Comparison of ENCODE assay signal across 28 cellular contexts in the genomic region with DNA sequence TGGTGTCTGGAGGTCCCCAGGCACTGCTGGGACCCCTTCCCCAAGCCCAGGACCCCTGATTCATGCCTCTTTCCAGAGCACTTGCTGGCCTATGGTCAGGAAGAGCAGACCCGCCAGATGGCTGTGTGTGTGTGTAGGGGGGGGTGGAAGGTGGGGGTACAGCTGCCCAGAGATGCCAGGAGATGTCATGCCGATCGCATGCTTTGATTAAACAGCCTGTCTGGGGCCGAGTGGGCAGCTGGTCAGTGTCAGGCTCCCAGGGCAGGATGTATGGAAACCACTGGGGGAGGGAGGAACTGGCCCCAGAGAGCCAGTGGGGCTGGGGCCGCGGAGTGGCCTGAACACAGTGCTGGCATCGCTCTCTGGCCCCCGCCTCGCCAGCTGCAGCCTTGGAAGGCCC. TPM values are rescaled to one million over a fixed set of nuclear protein-coding genes. Genes with fewer than 3 reads are reported as not detected.
DNase-seq lines count a peak whose midpoint lies in the region; ATAC-seq and TF ChIP-seq lines count a peak whose summit lies in the region.
"Had no signal": no experiment of that assay in that cellular context is flagged by ENCODE, and none has a peak within 500 bp of the region (broad histone marks: within the 10 kb centered on the region; RNA-seq: fewer than 3 reads in every experiment).

No MANE protein-coding gene starts in this region.

- H2BK20ac ChIP-seq in IMR-90 (ENCODE audit: low read depth, low read length), result no peak overlapping the region

- TF ChIP-seq CTCF in IMR-90 (conservative IDR thresholded peaks at IDR 0.05; ENCODE audit: low read depth, low read length) (no peak), adrenal gland (IDR thresholded peaks at IDR 0.05) (no peak), suprapubic skin (IDR thresholded peaks at IDR 0.05) (no peak), natural killer cell (IDR thresholded peaks at IDR 0.05) (no peak)

- H3K18ac ChIP-seq in IMR-90 (ENCODE audit: low read depth, low read length) (no peak overlapping the region), neuronal stem cell (ENCODE audit: low read length) (peak overlapping the region; percentile 57)

- H2BK12ac ChIP-seq in neuronal stem cell (ENCODE audit: low read length), result no peak overlapping the region

- H3K27me3 ChIP-seq in IMR-90 (ENCODE audit: control insufficient read depth, insufficient read depth, low read length) (no peaks in the 10 kb centered on the region), adrenal gland (no peaks in the 10 kb centered on the region), neuronal stem cell (ENCODE audit: control insufficient read depth in 3 of 3, insufficient read depth in 3 of 3, low read depth in 1 of 3, low read length in 3 of 3) (no peaks in the 10 kb centered on the region), suprapubic skin (no peaks in the 10 kb centered on the region)
- H3K27me3 ChIP-seq: breast epithelium, gastroesophageal sphincter, pancreas, upper lobe of left lung had no signal

- peaks cover 5% of the 10 kb centered on the region; the same call in 1 of the 2 replicates for H3K36me3 ChIP-seq in IMR-90 (ENCODE audit: control insufficient read depth, insufficient read depth, low read length)
- H3K36me3 ChIP-seq in adrenal gland (replicated peaks in 1 of 2), result no peaks in the 10 kb centered on the region
- H3K36me3 ChIP-seq in neuronal stem cell (replicated peaks in 1 of 2; ENCODE audit: control insufficient read depth in 2 of 2, insufficient read depth in 2 of 2, low read length in 2 of 2), result no peaks in the 10 kb centered on the region
- no peaks in the 10 kb centered on the region for H3K36me3 ChIP-seq in suprapubic skin
- H3K36me3 ChIP-seq: breast epithelium, gastroesophageal sphincter, HAP-1, pancreas had no signal

- H3K27ac Mint-ChIP-seq in natural killer cell, result no peak overlapping the region
- H3K27ac Mint-ChIP-seq: activated CD4-positive, alpha-beta T cell treated with anti-CD3 and anti-CD28 coated beads for 36 hours; activated CD8-positive, alpha-beta T cell treated with anti-CD3 and anti-CD28 coated beads for 36 hours; activated T-helper 17 cell treated with anti-CD3 and anti-CD28 coated beads, Interleukin-2, amount 50 U/mL, for 72 hours; CD4-positive, alpha-beta T cell; nephron had no signal

- POLR2A ChIA-PET in IMR-90 (lab: Charles Lee; ENCODE audit: unreplicated experiment), result interaction anchor here (0.5 kb wide), 1 partner anchor 33 kb away, joined by 4 read pairs; no protein-coding TSS in a partner anchor

- H3K9ac ChIP-seq in IMR-90 (ENCODE audit: low read depth, low read length) (no peak overlapping the region), neuronal stem cell (ENCODE audit: low read depth, low read length, poor library complexity) (peak overlapping the region; percentile 81)

- CTCF ChIA-PET in IMR-90 (lab: Yijun Ruan, JAX), result interaction anchor here (1.0 kb wide), 1 partner anchor 179 kb away, joined by 3 read pairs; no protein-coding TSS in a partner anchor

- in situ Hi-C loops in IMR-90 (cut with MboI; ENCODE audit: low sequenced_read_pairs), result no loop called here

- H3K4me2 ChIP-seq in IMR-90 (ENCODE audit: low read depth, low read length) (no peak overlapping the region; the same call in 1 of the 2 replicates), neuronal stem cell (ENCODE audit: insufficient read depth, low read length, poor library complexity, severe bottlenecking) (no peak overlapping the region)

- dilution Hi-C loops in IMR-90 (cut with HindIII; ENCODE audit: low sequenced_read_pairs, unreplicated experiment), result no loop called here

- no peak overlapping the region for H3K23ac ChIP-seq in IMR-90 (ENCODE audit: low read depth, low read length)
- H3K23ac ChIP-seq in neuronal stem cell (ENCODE audit: low read depth, low read length, poor library complexity), result no peak overlapping the region

- no peak overlapping the region for H3K14ac ChIP-seq in IMR-90 (replicated peaks; ENCODE audit: low read depth, low read length)
- H3K14ac ChIP-seq in neuronal stem cell (ENCODE audit: low read length), result peak overlapping the region; percentile 72

- H3K79me1 ChIP-seq in IMR-90 (ENCODE audit: low read depth in 1 of 2, low read length in 2 of 2) (peaks cover 31 to 94% of the 10 kb centered on the region in 2 experiments), neuronal stem cell (ENCODE audit: low read depth, low read length) (peaks cover 60% of the 10 kb centered on the region)

- H2BK5ac ChIP-seq in IMR-90 (ENCODE audit: low read depth, low read length, poor library complexity, severe bottlenecking) (no peak overlapping the region), neuronal stem cell (ENCODE audit: low read length) (no peak overlapping the region)

- H3K4me3 Mint-ChIP-seq in natural killer cell, result no peak overlapping the region
- H3K4me3 Mint-ChIP-seq: activated CD4-positive, alpha-beta T cell treated with anti-CD3 and anti-CD28 coated beads for 36 hours; activated CD8-positive, alpha-beta T cell treated with anti-CD3 and anti-CD28 coated beads for 36 hours; activated T-helper 17 cell treated with anti-CD3 and anti-CD28 coated beads, Interleukin-2, amount 50 U/mL, for 72 hours; CD4-positive, alpha-beta T cell; nephron had no signal

- H3K4ac ChIP-seq in IMR-90 (ENCODE audit: low read depth, low read length), result no peak overlapping the region
- no peak overlapping the region for H3K4ac ChIP-seq in neuronal stem cell (ENCODE audit: low read length)

- H4K20me1 ChIP-seq in IMR-90 (ENCODE audit: insufficient read depth, low read length), result peaks cover 100% of the 10 kb centered on the region

- intact Hi-C loops in IMR-90 (cut with micrococcal nuclease) (no loop called here), adrenal gland (cut with DNase I) (no loop called here), natural killer cell (cut with micrococcal nuclease) (no loop called here)

- BruUV-seq in IMR-90 (replicated peaks; lab: Mats Ljungman, UMichigan), result no TSS peak

- no peak for TF ChIP-seq EP300 in suprapubic skin (IDR thresholded peaks at IDR 0.05)

- H2AK5ac ChIP-seq in IMR-90 (ENCODE audit: low read depth, low read length) (no peak overlapping the region), neuronal stem cell (ENCODE audit: low read depth, low read length) (no peak overlapping the region)

- H3K4me1 Mint-ChIP-seq in natural killer cell, result peaks cover under 1 to 22% of the 10 kb centered on the region in 2 donors
- H3K4me1 Mint-ChIP-seq: activated CD4-positive, alpha-beta T cell treated with anti-CD3 and anti-CD28 coated beads for 36 hours; activated T-helper 17 cell treated with anti-CD3 and anti-CD28 coated beads, Interleukin-2, amount 50 U/mL, for 72 hours had no signal

- H3K27me3 Mint-ChIP-seq in natural killer cell (ENCODE audit: low read depth in 2 of 2), result no peaks in the 10 kb centered on the region
- H3K27me3 Mint-ChIP-seq: activated CD4-positive, alpha-beta T cell treated with anti-CD3 and anti-CD28 coated beads for 36 hours; activated CD8-positive, alpha-beta T cell treated with anti-CD3 and anti-CD28 coated beads for 36 hours; activated T-helper 17 cell treated with anti-CD3 and anti-CD28 coated beads, Interleukin-2, amount 50 U/mL, for 72 hours; CD4-positive, alpha-beta T cell had no signal

- TF ChIP-seq RAD21 in IMR-90 (IDR thresholded peaks at IDR 0.05; ENCODE audit: low read length), result no peak

- H2AFZ ChIP-seq in IMR-90 (replicated peaks; ENCODE audit: low read length, poor library complexity) (no peak overlapping the region), neuronal stem cell (ENCODE audit: low read length) (no peak overlapping the region)

- H3K27ac ChIP-seq in IMR-90 (ENCODE audit: insufficient read depth, low read length) (no peak overlapping the region), adrenal gland (peak overlapping the region in 3 of 5 donors; percentile 16 to 71 (median 54)), neuronal stem cell (replicated peaks; ENCODE audit: low read length) (no peak overlapping the region), suprapubic skin (peak overlapping the region; percentile 13)
- H3K27ac ChIP-seq: pancreas, upper lobe of left lung had no signal

- H3K9me3 ChIP-seq in IMR-90 (ENCODE audit: control insufficient read depth, insufficient read depth, low read length), result no peaks in the 10 kb centered on the region
- H3K9me3 ChIP-seq in adrenal gland (replicated peaks in 1 of 3), result no peaks in the 10 kb centered on the region
- H3K9me3 ChIP-seq in neuronal stem cell (replicated peaks in 1 of 2; ENCODE audit: control insufficient read depth in 2 of 2, insufficient read depth in 1 of 2, low read depth in 1 of 2, low read length in 2 of 2), result no peaks in the 10 kb centered on the region
- H3K9me3 ChIP-seq in suprapubic skin, result no peaks in the 10 kb centered on the region
- H3K9me3 ChIP-seq: breast epithelium, gastroesophageal sphincter, HAP-1, pancreas, upper lobe of left lung had no signal

- H2BK15ac ChIP-seq in IMR-90 (ENCODE audit: low read depth, low read length) (no peak overlapping the region), neuronal stem cell (ENCODE audit: low read length) (no peak overlapping the region)

- H3K36me3 Mint-ChIP-seq in natural killer cell, result no peaks in the 10 kb centered on the region

- H2AK9ac ChIP-seq in IMR-90 (replicated peaks; ENCODE audit: low read depth, low read length, poor library complexity), result no peak overlapping the region

- H4K8ac ChIP-seq in IMR-90 (ENCODE audit: low read depth in 2 of 2, low read length in 2 of 2), result no peak overlapping the region
- H4K8ac ChIP-seq in neuronal stem cell (ENCODE audit: low read depth, low read length), result no peak overlapping the region

- WGBS in IMR-90 (ENCODE audit: extremely low coverage in 2 of 2, insufficient read length in 1 of 2), 2 experiments, result 40% methylated on average over 2 of the region's 9 CpGs; no CpG with 5 or more reads in 1 of the 2 experiments
- 69 to 81% (median 78%) methylated on average over 7 to 9 of the region's 9 CpGs for WGBS in adrenal gland, 4 donors
- no CpG with 5 or more reads among the region's 9 CpGs for WGBS in neuronal stem cell (ENCODE audit: extremely low coverage in 2 of 2, insufficient read length in 2 of 2, insufficient replicate concordance in 1 of 2), 2 donors
- 97% methylated on average over 5 of the region's 9 CpGs for WGBS in suprapubic skin

- H3K4me3 ChIP-seq in IMR-90 (ENCODE audit: insufficient read depth, low read depth, low read length) (no peak overlapping the region), adrenal gland (no peak overlapping the region), neuronal stem cell (ENCODE audit: low read length in 2 of 2) (no peak overlapping the region), suprapubic skin (no peak overlapping the region)
- H3K4me3 ChIP-seq: gastroesophageal sphincter, HAP-1, pancreas, upper lobe of left lung had no signal

- H3K4me1 ChIP-seq in IMR-90 (ENCODE audit: control insufficient read depth, insufficient read depth, low read length) (peaks cover 23% of the 10 kb centered on the region), adrenal gland (replicated peaks in 1 of 2) (peaks cover 29 to 94% of the 10 kb centered on the region in 2 donors), neuronal stem cell (ENCODE audit: control insufficient read depth in 2 of 2, insufficient read depth in 1 of 2, low read depth in 1 of 2, low read length in 2 of 2) (peaks cover 2 to 26% of the 10 kb centered on the region in 2 donors), suprapubic skin (peaks cover 100% of the 10 kb centered on the region)
- H3K4me1 ChIP-seq: HAP-1 had no signal

- peak; percentile 36 for ATAC-seq in IMR-90 (ENCODE audit: low read depth)
- no peak for ATAC-seq in GM21576 (IDR thresholded peaks at IDR 0.05; ENCODE audit: unreplicated experiment)
- no peak for ATAC-seq in natural killer cell
- ATAC-seq: activated CD4-positive, alpha-beta T cell treated with anti-CD3 and anti-CD28 coated beads for 36 hours; activated CD8-positive, alpha-beta T cell treated with anti-CD3 and anti-CD28 coated beads for 36 hours; activated T-helper 17 cell treated with anti-CD3 and anti-CD28 coated beads, Interleukin-2, amount 50 U/mL, for 72 hours; gastroesophageal sphincter; HepG2; Panc1 had no signal

- no peak overlapping the region for H4K5ac ChIP-seq in IMR-90 (ENCODE audit: low read depth, low read length)

- TF ChIP-seq POLR2A in IMR-90 (IDR thresholded peaks at IDR 0.05; ENCODE audit: low read depth, low read length) (no peak), adrenal gland (IDR thresholded peaks at IDR 0.05) (no peak), suprapubic skin (IDR thresholded peaks at IDR 0.05) (no peak)

- no peak overlapping the region for H3K56ac ChIP-seq in IMR-90 (ENCODE audit: extremely low read depth, insufficient read depth, low read length)

- peaks cover 11% of the 10 kb centered on the region; the same call in 1 of the 2 replicates for H3K9me1 ChIP-seq in IMR-90 (ENCODE audit: insufficient read depth, low read length)

- DNase-seq in IMR-90, result no peak
- no peak for DNase-seq in adrenal gland
- DNase-seq in neuronal stem cell (ENCODE audit: low spot score), result no peak
- no peak for DNase-seq in suprapubic skin (ENCODE audit: low spot score in 2 of 2)
- DNase-seq in AG08395 (ENCODE audit: low spot score), result no peak
- DNase-seq in natural killer cell, result no peak
- DNase-seq: activated CD4-positive, alpha-beta T cell treated with anti-CD3 and anti-CD28 coated beads for 36 hours; activated CD8-positive, alpha-beta T cell treated with anti-CD3 and anti-CD28 coated beads for 36 hours; activated naive CD4-positive, alpha-beta T cell treated with anti-CD3 and anti-CD28 coated beads, Interleukin-2, amount 50 U/mL, for 16 hours; amniotic stem cell; CD4-positive, alpha-beta T cell; hippocampal formation; Karpas-422; NCI-H1436; NCI-H2081; pancreas; SHP77 treated with DMSO at 0.1 percent for 48 hours; stimulated activated CD4-positive, alpha-beta T cell treated with anti-CD3 and anti-CD28 coated beads, Interleukin-4, amount 100 ng/mL, for 24 hours; T-helper 9 cell; upper lobe of left lung had no signal

- no peaks in the 10 kb centered on the region for H3K9me3 Mint-ChIP-seq in natural killer cell
- H3K9me3 Mint-ChIP-seq: activated CD8-positive, alpha-beta T cell treated with anti-CD3 and anti-CD28 coated beads for 36 hours; activated T-helper 17 cell treated with anti-CD3 and anti-CD28 coated beads, Interleukin-2, amount 50 U/mL, for 72 hours; CD4-positive, alpha-beta T cell; nephron had no signal

- no peak overlapping the region for H2BK120ac ChIP-seq in IMR-90 (ENCODE audit: low read depth, low read length)
- H2BK120ac ChIP-seq in neuronal stem cell (ENCODE audit: low read depth, low read length), result no peak overlapping the region

- no peak overlapping the region for H4K91ac ChIP-seq in IMR-90 (ENCODE audit: insufficient read depth, low read depth, low read length)
- H4K91ac ChIP-seq in neuronal stem cell (ENCODE audit: low read depth, low read length, poor library complexity), result no peak overlapping the region

RNA-seq across cellular contexts. Expression of gene RXRA, which starts 23.7 kb away (rescaled TPM):
- 7.5 and 8.1 TPM in 2 replicates for total RNA-seq in IMR-90 (2012; rRNA removed)
- 17.9 and 19.0 TPM in 2 replicates for polyA plus RNA-seq in IMR-90 (2012; rRNA removed)
- polyA plus RNA-seq in IMR-90 (2012; cell fraction: cytosol; rRNA removed), result 7.8 and 17.6 TPM in 2 replicates
- 11.2 and 21.7 TPM in 2 replicates for polyA plus RNA-seq in IMR-90 (2012; cell fraction: nucleus; rRNA removed; ENCODE audit: low replicate concordance)
- total RNA-seq in adrenal gland, result 100 to 1,000 TPM in 4 of 8 donors, 10 to 100 TPM in 4; 64.2 to 114 (median 94.7) TPM
- 10 to 100 TPM; 16.1 to 72.9 (median 31.6) TPM for polyA plus RNA-seq in adrenal gland
- 36.1 TPM for polyA plus RNA-seq in neuronal stem cell (2013, experiment 1 of 2)
- 36.3 TPM for polyA plus RNA-seq in neuronal stem cell (2013, experiment 2 of 2)
- total RNA-seq in suprapubic skin, result 100 to 1,000 TPM; 165 to 240 (median 185) TPM
- total RNA-seq in natural killer cell, result 10 to 100 TPM; 30.9 to 64.1 (median 42.2) TPM

Comparison
In these comparisons a context has a peak if more than half of its experiments do, and no peak if none do; other contexts are left out.
1. H3K27ac ChIP-seq: peak in adrenal gland (3 of 5) and suprapubic skin (single experiment); none in IMR-90 (single experiment) and neuronal stem cell (single experiment).